Comparison of ENCODE assay signal across 8 cellular contexts in the genomic region with DNA sequence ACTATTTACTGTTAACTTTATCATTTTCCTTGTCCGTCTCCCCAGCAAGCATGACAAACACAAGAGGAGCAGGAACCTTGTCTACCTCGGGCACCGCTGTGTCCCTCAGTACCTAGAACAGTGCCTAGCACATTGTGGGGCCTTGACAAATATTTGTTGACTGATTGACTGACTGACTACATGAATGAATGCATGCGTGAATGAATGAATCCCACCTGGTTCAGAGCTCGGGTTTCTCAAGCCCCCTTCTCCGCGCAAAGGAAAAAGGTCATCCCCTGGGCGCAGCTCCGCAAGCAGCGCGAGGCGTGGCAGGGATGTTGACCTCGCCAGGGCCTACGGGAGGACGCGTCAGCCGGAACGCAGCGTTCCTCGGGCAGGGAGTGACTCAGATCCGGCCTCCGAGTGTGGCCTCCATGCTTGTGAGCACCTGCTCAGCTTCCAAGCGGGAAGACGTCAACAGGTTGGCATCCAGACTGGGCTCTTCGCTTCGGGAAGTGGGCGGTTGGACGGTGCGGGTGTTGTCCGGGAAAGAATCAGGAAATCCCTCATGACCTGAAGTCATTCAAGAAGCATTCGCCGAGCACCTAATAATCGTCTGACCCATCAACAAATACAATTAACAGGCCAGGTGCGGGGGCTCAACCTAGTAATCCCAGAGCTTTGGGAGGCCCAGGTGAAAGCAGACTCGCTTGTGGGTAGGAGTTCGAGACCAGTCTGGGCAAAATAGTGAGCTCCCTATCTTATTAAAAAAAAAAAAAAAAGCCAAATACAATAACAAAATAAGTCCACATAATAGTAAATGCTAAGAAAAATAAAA. TPM values are rescaled to one million over a fixed set of nuclear protein-coding genes. Genes with fewer than 3 reads are reported as not detected.
DNase-seq lines count a peak whose midpoint lies in the region; ATAC-seq and TF ChIP-seq lines count a peak whose summit lies in the region.

No MANE protein-coding gene starts in this region.

- DNase-seq in RWPE2 (ENCODE audit: low spot score) (peak; percentile 99), mucosa of descending colon (peak; percentile 75 to 92 (median 86)), NCI-H2107 treated with DMSO at 0.1 percent for 48 hours (lab: John Stamatoyannopoulos, UW; ENCODE audit: unreplicated experiment) (no peak), GM19240 (ENCODE audit: insufficient read length, low spot score) (no peak)
- DNase-seq in effector memory CD4-positive, alpha-beta T cell: peak in 1 of 3 donors; percentile 24

- H3K4me3 ChIP-seq in RWPE2 (ENCODE audit: severe bottlenecking) (peak overlapping the region; percentile 44), mucosa of descending colon (no peak overlapping the region), urinary bladder (ENCODE audit: low read depth, low read length) (peak overlapping the region; percentile 60)
- H3K4me3 ChIP-seq in effector memory CD4-positive, alpha-beta T cell (ENCODE audit: insufficient read depth, low read depth, low read length, poor library complexity, severe bottlenecking): peak overlapping the region; percentile 58

- no peaks in the 10 kb centered on the region for H3K9me3 ChIP-seq in RWPE2 (ENCODE audit: severe bottlenecking)
- no peaks in the 10 kb centered on the region for H3K9me3 ChIP-seq in effector memory CD4-positive, alpha-beta T cell (ENCODE audit: control insufficient read depth, low read length)
- no peaks in the 10 kb centered on the region for H3K9me3 ChIP-seq in mucosa of descending colon

- H3K4me1 ChIP-seq in RWPE2 (ENCODE audit: insufficient read depth, poor library complexity, severe bottlenecking): peaks cover 23% of the 10 kb centered on the region
- H3K4me1 ChIP-seq in effector memory CD4-positive, alpha-beta T cell (ENCODE audit: control insufficient read depth, insufficient read depth, low read length, poor library complexity, severe bottlenecking): peaks cover 12% of the 10 kb centered on the region
- peaks cover 7% of the 10 kb centered on the region for H3K4me1 ChIP-seq in mucosa of descending colon (ENCODE audit: low read depth)
- no peaks in the 10 kb centered on the region for H3K4me1 ChIP-seq in urinary bladder (ENCODE audit: insufficient read depth)

- H3K27me3 ChIP-seq in RWPE2 (ENCODE audit: insufficient read depth, poor library complexity, severe bottlenecking): no peaks in the 10 kb centered on the region
- H3K27me3 ChIP-seq in effector memory CD4-positive, alpha-beta T cell (replicated peaks; ENCODE audit: control insufficient read depth, insufficient read depth, low read length, poor library complexity, severe bottlenecking): no peaks in the 10 kb centered on the region

- ATAC-seq in GM18519 (IDR thresholded peaks at IDR 0.05; ENCODE audit: low FRiP score, unreplicated experiment) (peak; percentile 31), HG02870 (IDR thresholded peaks at IDR 0.05; ENCODE audit: unreplicated experiment) (peak; percentile 23), RWPE2 (ENCODE audit: low read depth) (peak; percentile 82), mucosa of descending colon (peak; percentile 91)

- WGBS in urinary bladder: 16% methylated on average over 36 of the region's 36 CpGs

- H3K27ac ChIP-seq in RWPE2 (ENCODE audit: poor library complexity, severe bottlenecking) (peak overlapping the region; percentile 100), urinary bladder (ENCODE audit: low read depth) (peak overlapping the region; percentile 92)
- H3K27ac ChIP-seq in effector memory CD4-positive, alpha-beta T cell (ENCODE audit: insufficient read depth, low read length, poor library complexity, severe bottlenecking): peak overlapping the region; percentile 59

- intact Hi-C loops in mucosa of descending colon (cut with DNase I, micrococcal nuclease): no loop called here

- no peaks in the 10 kb centered on the region for H3K36me3 ChIP-seq in RWPE2 (ENCODE audit: low read depth)
- H3K36me3 ChIP-seq in effector memory CD4-positive, alpha-beta T cell (ENCODE audit: control insufficient read depth, insufficient read depth, low read length): no peaks in the 10 kb centered on the region
- no peaks in the 10 kb centered on the region for H3K36me3 ChIP-seq in mucosa of descending colon (ENCODE audit: low read depth)
- no peaks in the 10 kb centered on the region for H3K36me3 ChIP-seq in urinary bladder (ENCODE audit: insufficient read depth)

- TF ChIP-seq CTCF in RWPE2 (IDR thresholded peaks at IDR 0.05; ENCODE audit: poor library complexity, severe bottlenecking) (no peak), mucosa of descending colon (IDR thresholded peaks at IDR 0.05) (no peak)

RNA-seq across cellular contexts. Expression of a gene that starts 13.9 kb away (rescaled TPM):
- total RNA-seq in mucosa of descending colon: 1,000 to 10,000 TPM; 1,242 to 1,563 (median 1,498) TPM
- 857 TPM for total RNA-seq in urinary bladder
- polyA plus RNA-seq in urinary bladder: 1,396 TPM

Comparison
In these comparisons a context has a peak if more than half of its experiments do, and no peak if none do; other contexts are left out.
1. ATAC-seq: peak in every context shown above with its lines; median percentile 91 in mucosa of descending colon; 82 in RWPE2; 31 in GM18519; 23 in HG02870.
2. DNase-seq: peak in RWPE2 (single experiment) and mucosa of descending colon (3 of 3); none in NCI-H2107 treated with DMSO at 0.1 percent for 48 hours (single experiment) and GM19240 (single experiment).
3. Peak in every context shown above with its lines, with median percentiles within 50 percentile points of each other: H3K27ac ChIP-seq.